Comparison of ENCODE assay signal across 8 cellular contexts in genomic region chr5:65987982-65988381, GRCh38.
"Had no signal": no experiment of that assay in that cellular context is flagged by ENCODE, and none has a peak within 500 bp of the region (broad histone marks: within the 10 kb centered on the region; RNA-seq: fewer than 3 reads in every experiment).

No MANE protein-coding gene starts in this region.

- H3K27me3 Mint-ChIP-seq: IgD-negative memory B cell had no signal

- H3K4me3 ChIP-seq: GM23338 had no signal

- H3K9me3 Mint-ChIP-seq: GM23338, H9, HFFc6, IgD-negative memory B cell had no signal

- H3K4me2 ChIP-seq: GM23338 had no signal

- H3K4me3 Mint-ChIP-seq: GM23338, H9, HFFc6, IgD-negative memory B cell had no signal

- ATAC-seq: GM23338, HepG2 had no signal

- H3K27ac Mint-ChIP-seq: GM23338, H9, HFFc6, IgD-negative memory B cell had no signal

- H3K27ac ChIP-seq: HL-60 had no signal

- DNase-seq: H9, HCEC 1CT, HFFc6, KG1 had no signal
